Comparison of ENCODE assay signal across 11 cellular contexts in the genomic region with DNA sequence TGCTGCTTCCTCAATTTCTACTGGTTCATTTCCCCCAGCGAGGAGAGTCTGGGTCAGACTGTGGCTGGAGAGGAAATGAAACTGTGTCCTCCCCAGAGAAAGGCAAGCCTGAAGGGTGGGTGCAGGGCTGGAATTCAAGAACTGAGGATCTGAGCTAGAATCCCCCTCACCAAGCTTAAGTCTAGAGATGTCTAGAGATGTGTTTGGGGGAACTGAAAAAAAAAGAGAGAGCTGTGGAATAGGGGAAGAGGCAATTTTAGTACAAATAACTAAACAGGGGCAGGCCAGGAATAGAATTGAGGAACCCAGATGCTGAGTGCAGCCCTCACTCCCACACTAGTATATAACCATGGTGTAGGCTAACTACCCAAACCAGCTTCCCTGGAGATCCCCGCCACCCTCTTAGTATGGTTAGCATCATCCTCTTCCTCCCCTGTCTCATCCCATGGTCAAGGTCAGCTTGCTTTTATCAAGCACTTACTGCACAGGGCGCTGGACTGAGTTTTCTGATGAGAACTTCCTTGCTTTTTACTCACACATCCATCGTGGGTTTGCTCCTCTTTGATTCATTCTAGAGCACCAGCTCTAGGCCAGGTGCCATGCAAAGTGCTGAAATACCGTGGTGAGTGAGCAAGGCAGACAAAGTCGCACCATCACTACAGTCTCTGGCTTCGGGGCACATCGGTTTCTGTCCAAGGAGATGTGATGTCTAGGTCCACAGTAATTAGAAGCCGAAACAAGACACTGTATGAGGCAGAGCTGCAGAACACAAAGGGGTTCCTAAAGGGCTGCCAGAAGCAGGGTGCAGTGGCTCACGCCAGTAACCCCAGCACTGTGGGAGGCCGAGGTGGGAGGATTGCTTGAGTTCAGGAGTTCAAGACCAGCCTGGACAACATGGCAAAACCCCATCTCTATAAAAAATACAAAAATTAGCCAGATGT.
A peak's percentile ranks its signal among the peaks of the same experiment; 100 is the strongest.
DNase-seq lines count a peak whose midpoint lies in the region; ATAC-seq and TF ChIP-seq lines count a peak whose summit lies in the region.
"Had no signal": no experiment of that assay in that cellular context is flagged by ENCODE, and none has a peak within 500 bp of the region (broad histone marks: within the 10 kb centered on the region; RNA-seq: fewer than 3 reads in every experiment).

No MANE protein-coding gene starts in this region.

- H3K36me3 ChIP-seq in Peyer's patch (no peaks in the 10 kb centered on the region), gastroesophageal sphincter (peaks cover 0 to 7% of the 10 kb centered on the region in 2 donors), smooth muscle cell (ENCODE audit: low read depth) (no peaks in the 10 kb centered on the region)

- H3K4me1 ChIP-seq in Peyer's patch (peaks cover 0 to 67% (median 14%) of the 10 kb centered on the region in 4 donors), gastroesophageal sphincter (peaks cover 7 to 94% (median 78%) of the 10 kb centered on the region in 3 donors), smooth muscle cell (ENCODE audit: low read depth) (peaks cover 58% of the 10 kb centered on the region)

- H2AFZ ChIP-seq in smooth muscle cell (ENCODE audit: low read depth): no peak overlapping the region

- ATAC-seq in GM21717 (IDR thresholded peaks at IDR 0.05; ENCODE audit: unreplicated experiment) (peak; percentile 59), gastroesophageal sphincter (no peak), GM21447 (IDR thresholded peaks at IDR 0.05; ENCODE audit: unreplicated experiment) (no peak), GM18870 (IDR thresholded peaks at IDR 0.05; ENCODE audit: unreplicated experiment) (no peak)
- ATAC-seq: body of pancreas had no signal

- DNase-seq in Peyer's patch (no peak), smooth muscle cell (lab: John Stamatoyannopoulos, UW; ENCODE audit: unreplicated experiment) (no peak), COLO668 (lab: John Stamatoyannopoulos, UW; ENCODE audit: unreplicated experiment) (no peak)
- no peak for DNase-seq in central memory CD4-positive, alpha-beta T cell
- DNase-seq: left cardiac atrium, NCI-H1417 treated with DMSO at 0.1 percent for 48 hours had no signal

- H3K9me3 ChIP-seq in Peyer's patch (no peaks in the 10 kb centered on the region), gastroesophageal sphincter (no peaks in the 10 kb centered on the region), smooth muscle cell (replicated peaks; ENCODE audit: low read depth) (no peaks in the 10 kb centered on the region)
- H3K9me3 ChIP-seq: body of pancreas had no signal

- no peak for TF ChIP-seq EP300 in gastroesophageal sphincter (IDR thresholded peaks at IDR 0.05)

- 71 to 80% methylated on average over 1 to 4 of the region's 11 CpGs for WGBS in gastroesophageal sphincter (ENCODE audit: low coverage in 1 of 2), 2 donors
- WGBS in smooth muscle cell (ENCODE audit: low lambda C conversion rate): 81% methylated on average over 11 of the region's 11 CpGs

- TF ChIP-seq POLR2A in Peyer's patch (IDR thresholded peaks at IDR 0.05) (no peak), gastroesophageal sphincter (IDR thresholded peaks at IDR 0.05) (no peak)

- peak overlapping the region; percentile 72 to 86 (median 78) for H3K27ac ChIP-seq in Peyer's patch
- H3K27ac ChIP-seq in gastroesophageal sphincter: peak overlapping the region in 3 of 4 donors; percentile 83 to 95 (median 87)
- peak overlapping the region; percentile 92 for H3K27ac ChIP-seq in smooth muscle cell (ENCODE audit: low read depth)

- H3F3A ChIP-seq in smooth muscle cell (ENCODE audit: low read depth): peaks cover 45% of the 10 kb centered on the region

- peaks cover 5% of the 10 kb centered on the region for H4K20me1 ChIP-seq in smooth muscle cell (ENCODE audit: low read depth)

- TF ChIP-seq CTCF in Peyer's patch (IDR thresholded peaks at IDR 0.05) (no peak), gastroesophageal sphincter (IDR thresholded peaks at IDR 0.05) (no peak), smooth muscle cell (IDR thresholded peaks at IDR 0.05; ENCODE audit: borderline replicate concordance, insufficient read depth, poor library complexity, severe bottlenecking) (no peak)

- H3K9ac ChIP-seq in smooth muscle cell (ENCODE audit: low read depth): peak overlapping the region; percentile 24

- H3K4me3 ChIP-seq in Peyer's patch (no peak overlapping the region), gastroesophageal sphincter (no peak overlapping the region), smooth muscle cell (no peak overlapping the region)
- H3K4me3 ChIP-seq: body of pancreas had no signal

- peaks cover 26% of the 10 kb centered on the region for H3K79me2 ChIP-seq in smooth muscle cell (ENCODE audit: low read depth)

- H3K27me3 ChIP-seq in Peyer's patch: no peaks in the 10 kb centered on the region
- H3K27me3 ChIP-seq in gastroesophageal sphincter: no peaks in the 10 kb centered on the region
- no peaks in the 10 kb centered on the region for H3K27me3 ChIP-seq in smooth muscle cell (ENCODE audit: low read depth)
- H3K27me3 ChIP-seq: body of pancreas had no signal

- peak overlapping the region; percentile 65 for H3K4me2 ChIP-seq in smooth muscle cell
